In the genomic region with DNA sequence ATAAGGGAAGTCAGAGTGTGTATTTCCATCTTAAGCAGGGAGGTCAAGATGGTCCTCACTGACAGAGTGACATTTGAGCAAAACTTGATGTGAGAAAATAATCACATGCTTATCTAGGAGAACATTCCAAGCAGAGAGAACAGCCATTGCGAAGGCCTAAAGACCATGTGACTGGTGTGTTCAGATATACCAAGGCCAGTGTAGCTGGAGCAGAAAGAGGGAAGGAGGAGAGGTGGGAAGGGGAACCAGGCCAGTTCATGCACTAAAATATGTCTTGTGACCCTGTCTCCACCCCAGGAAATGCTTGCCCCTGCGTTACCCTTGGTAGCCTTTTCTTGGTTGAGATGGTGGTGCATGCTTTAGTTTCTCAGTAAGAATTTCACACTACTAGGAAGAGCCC, we compare ENCODE assay signal across 18 cellular contexts.
DNase-seq lines count a peak whose midpoint lies in the region; ATAC-seq, FAIRE-seq and TF ChIP-seq lines count a peak whose summit lies in the region.
"Had no signal": no experiment of that assay in that cellular context is flagged by ENCODE, and none has a peak within 500 bp of the region (broad histone marks: within the 10 kb centered on the region; RNA-seq: fewer than 3 reads in every experiment).

No MANE protein-coding gene starts in this region.

- no peaks in the 10 kb centered on the region for H3K27me3 Mint-ChIP-seq in activated T-helper 1 cell treated with anti-CD3 and anti-CD28 coated beads, Interleukin-12 subunit alpha, Interleukin-12 subunit beta, Interleukin-2, Interleukin-4 antibody, amounts not matched to agents 30 ng/mL and 10 ng/mL and 1 ng/mL, durations not matched to agents 14 hours and 24 hours and 36 hours (ENCODE audit: insufficient read depth)

- no peak overlapping the region for H3K9ac ChIP-seq in K562 (ENCODE audit: insufficient read depth in 1 of 2, low read depth in 2 of 2, low read length in 2 of 2)

- TF ChIP-seq EP300 in K562 (IDR thresholded peaks at IDR 0.05; ENCODE audit: low read length), result no peak

- no peaks in the 10 kb centered on the region for H3K9me2 ChIP-seq in hepatocyte (replicated peaks; ENCODE audit: insufficient read depth)

- H3K27ac Mint-ChIP-seq in activated T-helper 1 cell treated with anti-CD3 and anti-CD28 coated beads, Interleukin-12 subunit alpha, Interleukin-12 subunit beta, Interleukin-2, Interleukin-4 antibody, amounts not matched to agents 30 ng/mL and 10 ng/mL and 1 ng/mL, durations not matched to agents 14 hours and 24 hours and 36 hours, result no peak overlapping the region
- H3K27ac Mint-ChIP-seq: CD4-positive, alpha-beta memory T cell; HFFc6 had no signal

- no peak for TF ChIP-seq RAD21 in K562 (CRISPR knock-in tag; conservative IDR thresholded peaks at IDR 0.05 in 1 of 2, IDR thresholded peaks at IDR 0.05 in 1 of 2)

- no peaks in the 10 kb centered on the region for H3K36me3 Mint-ChIP-seq in activated T-helper 1 cell treated with anti-CD3 and anti-CD28 coated beads, Interleukin-12 subunit alpha, Interleukin-12 subunit beta, Interleukin-2, Interleukin-4 antibody, amounts not matched to agents 30 ng/mL and 10 ng/mL and 1 ng/mL, durations not matched to agents 14 hours and 24 hours and 36 hours (ENCODE audit: low read depth)
- H3K36me3 Mint-ChIP-seq: CD4-positive, alpha-beta memory T cell had no signal

- H4K20me1 ChIP-seq in K562 (replicated peaks; ENCODE audit: control insufficient read depth, insufficient read depth, low read length) (no peaks in the 10 kb centered on the region), hepatocyte (ENCODE audit: insufficient read depth, poor library complexity, severe bottlenecking) (no peaks in the 10 kb centered on the region)

- H3K27ac ChIP-seq in K562 (ENCODE audit: extremely low read depth, low read depth, low read length) (no peak overlapping the region), left lung (no peak overlapping the region), hepatocyte (no peak overlapping the region)

- H3K9me3 Mint-ChIP-seq in activated T-helper 1 cell treated with anti-CD3 and anti-CD28 coated beads, Interleukin-12 subunit alpha, Interleukin-12 subunit beta, Interleukin-2, Interleukin-4 antibody, amounts not matched to agents 30 ng/mL and 10 ng/mL and 1 ng/mL, durations not matched to agents 14 hours and 24 hours and 36 hours, result no peaks in the 10 kb centered on the region
- H3K9me3 Mint-ChIP-seq: HFFc6 had no signal

- DNase-seq in left ventricle myocardium superior (no peak), cardiac septum (ENCODE audit: low spot score) (no peak), K562 (ENCODE audit: extremely low read depth in 1 of 4, low spot score in 3 of 4) (no peak), left lung (no peak), hepatocyte (ENCODE audit: low spot score) (no peak)
- DNase-seq in activated T-helper 1 cell treated with anti-CD3 and anti-CD28 coated beads, Interleukin-12 subunit alpha, Interleukin-12 subunit beta, Interleukin-2, Interleukin-4 antibody, amounts not matched to agents 30 ng/mL and 10 ng/mL and 1 ng/mL, durations not matched to agents 14 hours and 24 hours and 36 hours (ENCODE audit: low spot score), result no peak
- DNase-seq: C1 segment of cervical spinal cord; Calu3; CD4-positive, alpha-beta memory T cell; COR-L47; DMS53; DMS79 treated with DMSO at 0.1 percent for 48 hours; GOT3; HFFc6 had no signal

- no peak overlapping the region for H3K4me2 ChIP-seq in K562 (ENCODE audit: insufficient read depth, low read length)
- no peak overlapping the region for H3K4me2 ChIP-seq in hepatocyte

- no peak overlapping the region for H3K4me3 ChIP-seq in K562
- no peak overlapping the region for H3K4me3 ChIP-seq in left lung
- H3K4me3 ChIP-seq in hepatocyte, result no peak overlapping the region
- H3K4me3 ChIP-seq: HAP-1 had no signal

- no peaks in the 10 kb centered on the region for H3K36me3 ChIP-seq in K562 (ENCODE audit: control insufficient read depth, insufficient read depth, low read length)
- no peaks in the 10 kb centered on the region for H3K36me3 ChIP-seq in left lung
- H3K36me3 ChIP-seq in hepatocyte (replicated peaks; ENCODE audit: insufficient read depth, low read depth), result no peaks in the 10 kb centered on the region
- H3K36me3 ChIP-seq: HAP-1 had no signal

- H2AFZ ChIP-seq in K562 (ENCODE audit: low read depth, low read length) (no peak overlapping the region), hepatocyte (no peak overlapping the region)

- TF ChIP-seq POLR2A in K562 (conservative IDR thresholded peaks at IDR 0.05), result no peak

- ATAC-seq in left ventricle myocardium superior (peak; percentile 33), K562 (no peak), left lung (peak; percentile 38)

- no peaks in the 10 kb centered on the region for H3K9me1 ChIP-seq in K562 (ENCODE audit: control insufficient read depth, insufficient read depth, low read length)

- 0% methylated on average over 2 of the region's 2 CpGs for WGBS in K562 (ENCODE audit: insufficient coverage, low coverage, missing lambda C conversion rate)
- 88% methylated on average over 2 of the region's 2 CpGs for WGBS in hepatocyte (ENCODE audit: low lambda C conversion rate, missing lambda C conversion rate)

- CTCF ChIA-PET in K562 (lab: Yijun Ruan, JAX; ENCODE audit: low intra/inter-chr PET ratio), result no interaction called here

- no peak for TF ChIP-seq CTCF in K562 (IDR thresholded peaks at IDR 0.05 in 2 of 3, conservative IDR thresholded peaks at IDR 0.05 in 1 of 3; ENCODE audit: insufficient read depth in 2 of 3, low read depth in 1 of 3, low read length in 3 of 3)
- no peak for TF ChIP-seq CTCF in left lung (IDR thresholded peaks at IDR 0.05)
- no peak for TF ChIP-seq CTCF in hepatocyte (IDR thresholded peaks at IDR 0.05; ENCODE audit: poor library complexity)

- H3K79me2 ChIP-seq in K562 (ENCODE audit: control insufficient read depth, insufficient read depth, low read length), result no peaks in the 10 kb centered on the region
- no peaks in the 10 kb centered on the region for H3K79me2 ChIP-seq in hepatocyte

- H3K9me3 ChIP-seq in K562 (replicated peaks; ENCODE audit: control insufficient read depth, insufficient read depth, low read depth, low read length), result no peaks in the 10 kb centered on the region
- no peaks in the 10 kb centered on the region for H3K9me3 ChIP-seq in left lung
- H3K9me3 ChIP-seq in hepatocyte (ENCODE audit: low read depth), result no peaks in the 10 kb centered on the region
- H3K9me3 ChIP-seq: HAP-1 had no signal

- no peak for FAIRE-seq in K562 (lab: Jason Lieb, UNC)
- FAIRE-seq: G401.6, GM12892, H54 had no signal

- no peaks in the 10 kb centered on the region for H3K4me1 Mint-ChIP-seq in activated T-helper 1 cell treated with anti-CD3 and anti-CD28 coated beads, Interleukin-12 subunit alpha, Interleukin-12 subunit beta, Interleukin-2, Interleukin-4 antibody, amounts not matched to agents 30 ng/mL and 10 ng/mL and 1 ng/mL, durations not matched to agents 14 hours and 24 hours and 36 hours (ENCODE audit: low read depth)
- H3K4me1 Mint-ChIP-seq: CD4-positive, alpha-beta memory T cell had no signal

- H3K4me1 ChIP-seq in K562 (replicated peaks in 1 of 2; ENCODE audit: control insufficient read depth in 2 of 2, insufficient read depth in 2 of 2, low read length in 2 of 2) (no peaks in the 10 kb centered on the region), left lung (no peaks in the 10 kb centered on the region), hepatocyte (ENCODE audit: insufficient read depth) (no peaks in the 10 kb centered on the region)

- POLR2A ChIA-PET in K562 (lab: Yijun Ruan, JAX), result no interaction called here

- H3K4me3 Mint-ChIP-seq in activated T-helper 1 cell treated with anti-CD3 and anti-CD28 coated beads, Interleukin-12 subunit alpha, Interleukin-12 subunit beta, Interleukin-2, Interleukin-4 antibody, amounts not matched to agents 30 ng/mL and 10 ng/mL and 1 ng/mL, durations not matched to agents 14 hours and 24 hours and 36 hours, result no peak overlapping the region
- H3K4me3 Mint-ChIP-seq: CD4-positive, alpha-beta memory T cell; HFFc6 had no signal

- BruUV-seq in K562 (replicated peaks; lab: Mats Ljungman, UMichigan), result no TSS peak

- H3K27me3 ChIP-seq in K562 (ENCODE audit: control insufficient read depth in 2 of 2, insufficient read depth in 2 of 2, low read length in 2 of 2) (peaks cover 0 to 2% of the 10 kb centered on the region in 2 experiments; a peak in 1 of 5 replicates), left lung (no peaks in the 10 kb centered on the region), hepatocyte (no peaks in the 10 kb centered on the region)

- intact Hi-C loops in left ventricle myocardium superior (cut with micrococcal nuclease), result loop anchor here (2.0 to 5.0 kb wide), 2 partner anchors 305 to 371 kb away; no protein-coding TSS in a partner anchor
- intact Hi-C loops in cardiac septum (cut with DNase I), result loop anchor here (5.0 to 10.0 kb wide), 4 partner anchors 95 to 603 kb away; a partner anchor contains a TSS
- intact Hi-C loops in K562 (cut with micrococcal nuclease), result loop anchor here (2.0 to 5.0 kb wide), 3 partner anchors 480 to 1370 kb away; no protein-coding TSS in a partner anchor
- intact Hi-C loops in left lung (cut with DNase I), result loop anchor here in 1 of 2 donors (10.0 kb wide), 1 partner anchor 373 kb away; no protein-coding TSS in a partner anchor
- intact Hi-C loops in activated T-helper 1 cell treated with anti-CD3 and anti-CD28 coated beads, Interleukin-12 subunit alpha, Interleukin-12 subunit beta, Interleukin-2, Interleukin-4 antibody, amounts not matched to agents 30 ng/mL and 10 ng/mL and 1 ng/mL, durations not matched to agents 14 hours and 24 hours and 36 hours (cut with micrococcal nuclease), result loop anchor here (10.0 kb wide), 1 partner anchor 313 kb away; no protein-coding TSS in a partner anchor

- in situ Hi-C loops in K562 (cut with MboI), result loop anchor here (10.0 kb wide), 1 partner anchor 613 kb away; no protein-coding TSS in a partner anchor

TF ChIP-seq in K562, 482 proteins besides CTCF, POLR2A, EP300 and RAD21:
- TF ChIP-seq, protein P1, sequence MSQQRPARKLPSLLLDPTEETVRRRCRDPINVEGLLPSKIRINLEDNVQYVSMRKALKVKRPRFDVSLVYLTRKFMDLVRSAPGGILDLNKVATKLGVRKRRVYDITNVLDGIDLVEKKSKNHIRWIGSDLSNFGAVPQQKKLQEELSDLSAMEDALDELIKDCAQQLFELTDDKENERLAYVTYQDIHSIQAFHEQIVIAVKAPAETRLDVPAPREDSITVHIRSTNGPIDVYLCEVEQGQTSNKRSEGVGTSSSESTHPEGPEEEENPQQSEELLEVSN (IDR thresholded peaks at IDR 0.05; ENCODE audit: borderline replicate concordance in 1 of 2, extremely low read depth in 1 of 2, insufficient read depth in 1 of 2, insufficient read length in 1 of 2, low read depth in 1 of 2, low read length in 1 of 2, poor library complexity in 1 of 2, severe bottlenecking in 1 of 2), result peak in 1 of 2 experiments; percentile 11
- TF ChIP-seq L3MBTL2 (IDR thresholded peaks at IDR 0.05) (peak; percentile 65), GTF2F1 (IDR thresholded peaks at IDR 0.05; ENCODE audit: low read depth, low read length) (no peak), CBX2 (IDR thresholded peaks at IDR 0.05; ENCODE audit: insufficient read depth, low read length, poor library complexity, severe bottlenecking) (no peak)
